15 cellular contexts compared by ENCODE assay signal in the genomic region with DNA sequence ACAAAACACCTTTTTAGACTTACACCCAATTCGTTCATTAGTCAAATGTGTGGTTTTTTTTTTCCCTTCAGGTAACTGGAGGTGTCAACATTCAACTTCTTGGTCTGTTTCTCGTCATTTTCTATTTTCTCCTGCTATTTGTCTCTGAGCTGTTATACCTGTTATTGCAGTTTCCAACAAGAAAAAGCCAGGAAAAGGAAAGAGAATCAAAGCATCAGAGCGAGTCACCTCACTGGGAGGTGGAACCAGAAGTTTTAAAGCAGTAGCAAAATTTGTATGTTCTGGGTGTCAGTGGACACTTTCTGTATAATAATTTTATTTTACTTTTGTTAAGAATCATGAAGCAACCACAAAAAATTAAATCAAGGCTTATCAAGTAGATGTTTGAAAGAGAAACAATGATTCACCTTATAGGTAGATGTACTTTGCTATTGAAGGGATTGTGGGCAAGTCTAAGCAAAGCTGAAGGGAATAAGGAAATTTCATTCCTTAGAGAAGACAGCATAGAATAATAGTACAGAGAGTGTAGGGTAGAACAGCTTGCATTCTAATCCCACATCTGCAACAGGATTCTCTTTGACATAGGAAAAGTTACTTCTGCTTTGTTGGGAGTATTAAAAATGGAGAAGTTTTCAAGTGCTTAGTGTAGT.
DNase-seq lines count a peak whose midpoint lies in the region; ATAC-seq and TF ChIP-seq lines count a peak whose summit lies in the region.
"Had no signal": no experiment of that assay in that cellular context is flagged by ENCODE, and none has a peak within 500 bp of the region (broad histone marks: within the 10 kb centered on the region; RNA-seq: fewer than 3 reads in every experiment).

No MANE protein-coding gene starts in this region.

- H3K4me1 ChIP-seq in RWPE2 (ENCODE audit: insufficient read depth, poor library complexity, severe bottlenecking): peaks cover 27% of the 10 kb centered on the region
- H3K4me1 ChIP-seq in smooth muscle cell (ENCODE audit: low read depth): no peaks in the 10 kb centered on the region
- H3K4me1 ChIP-seq: BLaER1 had no signal

- no peak overlapping the region for H2AFZ ChIP-seq in smooth muscle cell (ENCODE audit: low read depth)

- no peaks in the 10 kb centered on the region for H4K20me1 ChIP-seq in smooth muscle cell (ENCODE audit: low read depth)
- H4K20me1 ChIP-seq: BLaER1 had no signal

- H3K36me3 ChIP-seq in RWPE2 (ENCODE audit: low read depth) (no peaks in the 10 kb centered on the region), smooth muscle cell (ENCODE audit: low read depth) (no peaks in the 10 kb centered on the region)
- H3K36me3 ChIP-seq: BLaER1 had no signal

- H3K36me3 Mint-ChIP-seq in activated naive CD4-positive, alpha-beta T cell treated with anti-CD3 and anti-CD28 coated beads, Interleukin-2, amount 50 U/mL, for 72 hours: peaks cover 9 to 11% of the 10 kb centered on the region in 2 donors
- H3K36me3 Mint-ChIP-seq: CD14-positive monocyte; CD4-positive, alpha-beta memory T cell had no signal

- no peaks in the 10 kb centered on the region for H3K79me2 ChIP-seq in smooth muscle cell (ENCODE audit: low read depth)

- TF ChIP-seq CTCF in RWPE2 (IDR thresholded peaks at IDR 0.05; ENCODE audit: poor library complexity, severe bottlenecking) (no peak), smooth muscle cell (IDR thresholded peaks at IDR 0.05; ENCODE audit: borderline replicate concordance, insufficient read depth, poor library complexity, severe bottlenecking) (no peak)

- H3F3A ChIP-seq in smooth muscle cell (ENCODE audit: low read depth): no peaks in the 10 kb centered on the region

- H3K9ac ChIP-seq in smooth muscle cell (ENCODE audit: low read depth): no peak overlapping the region
- H3K9ac ChIP-seq: BLaER1 had no signal

- H3K27me3 ChIP-seq in RWPE2 (ENCODE audit: insufficient read depth, poor library complexity, severe bottlenecking) (no peaks in the 10 kb centered on the region), smooth muscle cell (ENCODE audit: low read depth) (no peaks in the 10 kb centered on the region)
- H3K27me3 ChIP-seq: BLaER1 had no signal

- DNase-seq in HPDE6-E6E7 (ENCODE audit: extremely low spot score) (peak; percentile 10), RWPE2 (ENCODE audit: low spot score) (no peak), epithelial cell of prostate (ENCODE audit: low read depth, low spot score) (no peak), smooth muscle cell (lab: John Stamatoyannopoulos, UW; ENCODE audit: unreplicated experiment) (no peak), occipital lobe (lab: John Stamatoyannopoulos, UW) (no peak)
- no peak for DNase-seq in activated naive CD4-positive, alpha-beta T cell treated with anti-CD3 and anti-CD28 coated beads, Interleukin-2, amount 50 U/mL, for 72 hours (ENCODE audit: low spot score in 2 of 2)
- DNase-seq: 8988T; CD4-positive, alpha-beta memory T cell; DMS79 treated with DMSO at 0.1 percent for 48 hours; GF-D8; H9 had no signal

- 74% methylated on average over 3 of the region's 3 CpGs for WGBS in smooth muscle cell (ENCODE audit: low lambda C conversion rate)

- peaks cover 29% of the 10 kb centered on the region in 2 donors for H3K9me3 Mint-ChIP-seq in activated naive CD4-positive, alpha-beta T cell treated with anti-CD3 and anti-CD28 coated beads, Interleukin-2, amount 50 U/mL, for 72 hours

- H3K27ac Mint-ChIP-seq in activated naive CD4-positive, alpha-beta T cell treated with anti-CD3 and anti-CD28 coated beads, Interleukin-2, amount 50 U/mL, for 72 hours: no peak overlapping the region
- H3K27ac Mint-ChIP-seq: CD14-positive monocyte; CD4-positive, alpha-beta memory T cell; H9 had no signal

- H3K4me3 ChIP-seq in RWPE2 (ENCODE audit: severe bottlenecking): no peak overlapping the region
- no peak overlapping the region for H3K4me3 ChIP-seq in smooth muscle cell
- H3K4me3 ChIP-seq: BLaER1 had no signal

- H3K4me2 ChIP-seq in smooth muscle cell: peak overlapping the region; percentile 8
- H3K4me2 ChIP-seq: BLaER1 had no signal

- H3K27ac ChIP-seq in RWPE2 (ENCODE audit: poor library complexity, severe bottlenecking) (peak overlapping the region; percentile 92), epithelial cell of prostate (peak overlapping the region; percentile 45), smooth muscle cell (ENCODE audit: low read depth) (peak overlapping the region; percentile 59)
- H3K27ac ChIP-seq: BLaER1 had no signal

- peak; percentile 82 for ATAC-seq in RWPE2 (ENCODE audit: low read depth)
- ATAC-seq in activated naive CD4-positive, alpha-beta T cell treated with anti-CD3 and anti-CD28 coated beads, Interleukin-2, amount 50 U/mL, for 72 hours: no peak
- ATAC-seq in GM18909 (IDR thresholded peaks at IDR 0.05; ENCODE audit: poor library complexity, unreplicated experiment): no peak
- ATAC-seq: HepG2 had no signal

- no peaks in the 10 kb centered on the region for H3K9me3 ChIP-seq in RWPE2 (ENCODE audit: severe bottlenecking)
- no peaks in the 10 kb centered on the region for H3K9me3 ChIP-seq in smooth muscle cell (replicated peaks; ENCODE audit: low read depth)
- H3K9me3 ChIP-seq: BLaER1 had no signal
